ENCODE assay signal across 8 cellular contexts in genomic region chr1:234957330-234958065, GRCh38.
DNase-seq lines count a peak whose midpoint lies in the region; ATAC-seq and TF ChIP-seq lines count a peak whose summit lies in the region.

No MANE protein-coding gene starts in this region.

- no peak overlapping the region for H3K4me3 Mint-ChIP-seq in activated naive CD4-positive, alpha-beta T cell treated with anti-CD3 and anti-CD28 coated beads for 36 hours

- H3K4me3 ChIP-seq in MG63 (no peak overlapping the region), right lobe of liver (no peak overlapping the region)

- peaks cover 0 to 85% (median 41%) of the 10 kb centered on the region in 4 donors for H3K4me1 ChIP-seq in right lobe of liver

- TF ChIP-seq CTCF in right lobe of liver (IDR thresholded peaks at IDR 0.05), result no peak

- H3K27ac Mint-ChIP-seq in activated naive CD4-positive, alpha-beta T cell treated with anti-CD3 and anti-CD28 coated beads for 36 hours, result no peak overlapping the region

- WGBS in right lobe of liver (ENCODE audit: insufficient coverage, low coverage, low lambda C conversion rate, missing lambda C conversion rate), result 47% methylated on average over 9 of the region's 14 CpGs

- peak overlapping the region; percentile 88 to 99 (median 95) for H3K27ac ChIP-seq in right lobe of liver

- CTCF ChIA-PET in activated naive CD4-positive, alpha-beta T cell treated with anti-CD3 and anti-CD28 coated beads for 36 hours (lab: Charles Lee), result interaction anchor here (1.3 kb wide), 1 partner anchor 24 kb away, joined by 3 read pairs; no protein-coding TSS in a partner anchor

- H3K9me3 Mint-ChIP-seq in activated naive CD4-positive, alpha-beta T cell treated with anti-CD3 and anti-CD28 coated beads for 36 hours, result no peaks in the 10 kb centered on the region

- H3K4me1 Mint-ChIP-seq in activated naive CD4-positive, alpha-beta T cell treated with anti-CD3 and anti-CD28 coated beads for 36 hours (ENCODE audit: low read depth), result peaks cover 75% of the 10 kb centered on the region

- DNase-seq in DMS53 treated with DMSO at 0.1 percent for 48 hours (lab: John Stamatoyannopoulos, UW; ENCODE audit: unreplicated experiment) (peak; percentile 95), MG63 (peak; percentile 96), amniotic epithelial cell (ENCODE audit: low read depth) (peak; percentile 92), right lobe of liver (peak; percentile 74 to 94 (median 86)), hepatic stellate cell (ENCODE audit: low spot score) (no peak)
- DNase-seq in central memory CD4-positive, alpha-beta T cell, result no peak
- DNase-seq in activated naive CD4-positive, alpha-beta T cell treated with anti-CD3 and anti-CD28 coated beads for 36 hours, result no peak

- H3K36me3 ChIP-seq in MG63 (no peaks in the 10 kb centered on the region), right lobe of liver (no peaks in the 10 kb centered on the region)

- no peaks in the 10 kb centered on the region for H3K27me3 ChIP-seq in MG63
- no peaks in the 10 kb centered on the region for H3K27me3 ChIP-seq in right lobe of liver

- intact Hi-C loops in right lobe of liver (cut with DNase I), result loop anchor here in 1 of 2 donors (5.0 kb wide), 1 partner anchor 80 kb away; no protein-coding TSS in a partner anchor
- intact Hi-C loops in activated naive CD4-positive, alpha-beta T cell treated with anti-CD3 and anti-CD28 coated beads for 36 hours (cut with micrococcal nuclease), result no loop called here

- no peaks in the 10 kb centered on the region for H3K9me3 ChIP-seq in MG63
- H3K9me3 ChIP-seq in right lobe of liver, result no peaks in the 10 kb centered on the region

- ATAC-seq in right lobe of liver, result peak; percentile 52 to 76 (median 64)
- ATAC-seq in HG03025 (IDR thresholded peaks at IDR 0.05; ENCODE audit: low FRiP score, unreplicated experiment), result no peak

- H3K27me3 Mint-ChIP-seq in activated naive CD4-positive, alpha-beta T cell treated with anti-CD3 and anti-CD28 coated beads for 36 hours (ENCODE audit: low read depth), result no peaks in the 10 kb centered on the region

- TF ChIP-seq POLR2A in right lobe of liver (IDR thresholded peaks at IDR 0.05), result peak; percentile 60

- H3K36me3 Mint-ChIP-seq in activated naive CD4-positive, alpha-beta T cell treated with anti-CD3 and anti-CD28 coated beads for 36 hours (ENCODE audit: low read depth), result no peaks in the 10 kb centered on the region

Comparison
In these comparisons a context has a peak if more than half of its experiments do, and no peak if none do; other contexts are left out.
1. DNase-seq: peak in DMS53 treated with DMSO at 0.1 percent for 48 hours (single experiment), MG63 (single experiment), amniotic epithelial cell (single experiment) and right lobe of liver (3 of 3); none in hepatic stellate cell (single experiment), central memory CD4-positive, alpha-beta T cell (single experiment) and activated naive CD4-positive, alpha-beta T cell treated with anti-CD3 and anti-CD28 coated beads for 36 hours (single experiment).